In genomic region chrX:72272868-72273267, GRCh38 we compare ENCODE assay signal across 13 cellular contexts. TPM values are rescaled to one million over a fixed set of nuclear protein-coding genes. Genes with fewer than 3 reads are reported as not detected.
DNase-seq lines count a peak whose midpoint lies in the region; ATAC-seq, FAIRE-seq and TF ChIP-seq lines count a peak whose summit lies in the region.
"Had no signal": no experiment of that assay in that cellular context is flagged by ENCODE, and none has a peak within 500 bp of the region (broad histone marks: within the 10 kb centered on the region; RNA-seq: fewer than 3 reads in every experiment).

No MANE protein-coding gene starts in this region.

- peaks cover 45% of the 10 kb centered on the region for H3K36me3 ChIP-seq in left ventricle myocardium inferior

- H3K27ac ChIP-seq in A549 (peak overlapping the region; percentile 9 to 39; a peak in 2 of 6 replicates), left ventricle myocardium inferior (replicated peaks) (no peak overlapping the region)
- H3K27ac ChIP-seq: Peyer's patch, spleen had no signal

- TF ChIP-seq CTCF in A549 (IDR thresholded peaks at IDR 0.05) (no peak), fibroblast of the aortic adventitia (IDR thresholded peaks at IDR 0.05; ENCODE audit: insufficient read depth, low read length) (no peak), left ventricle myocardium inferior (IDR thresholded peaks at IDR 0.05; ENCODE audit: borderline replicate concordance) (no peak)

- intact Hi-C loops in left ventricle myocardium inferior (cut with micrococcal nuclease), result no loop called here

- H3K4me1 ChIP-seq in A549, result peaks cover 70% of the 10 kb centered on the region
- H3K4me1 ChIP-seq in left ventricle myocardium inferior, result peaks cover 22% of the 10 kb centered on the region

- H3K4me3 Mint-ChIP-seq in activated CD4-positive, alpha-beta memory T cell treated with anti-CD3 and anti-CD28 coated beads, Interleukin-2, amount 10 ng/mL, durations not matched to agents 7 days and 5 days, result no peak overlapping the region

- CTCF ChIA-PET in A549 (lab: Yijun Ruan, JAX), result no interaction called here
- CTCF ChIA-PET in activated CD4-positive, alpha-beta memory T cell treated with anti-CD3 and anti-CD28 coated beads, Interleukin-2, amount 10 ng/mL, durations not matched to agents 7 days and 5 days (lab: Charles Lee), result interaction anchor here (1.5 kb wide), 1 partner anchor 28 kb away, joined by 5 read pairs; no protein-coding TSS in a partner anchor

- H3K4me3 ChIP-seq in A549 (no peak overlapping the region; the same call in 2 of the 3 replicates), fibroblast of the aortic adventitia (ENCODE audit: low read depth, low read length) (no peak overlapping the region), left ventricle myocardium inferior (no peak overlapping the region)
- H3K4me3 ChIP-seq: Peyer's patch, spleen had no signal

- TF ChIP-seq EP300 in A549 (IDR thresholded peaks at IDR 0.05), result no peak

- 10% methylated on average over 3 of the region's 3 CpGs for WGBS in A549 (ENCODE audit: missing lambda C conversion rate)

- H3K27me3 ChIP-seq in left ventricle myocardium inferior (ENCODE audit: low read depth), result no peaks in the 10 kb centered on the region
- H3K27me3 ChIP-seq: Peyer's patch had no signal

- H3K4me2 ChIP-seq in A549, result peak overlapping the region; percentile 100

- no peak for TF ChIP-seq RAD21 in A549 (conservative IDR thresholded peaks at IDR 0.05 in 1 of 2, IDR thresholded peaks at IDR 0.05 in 1 of 2)

- TF ChIP-seq POLR2A in A549 (IDR thresholded peaks at IDR 0.05; ENCODE audit: low read length), result no peak

- peak in 1 of 2 experiments; percentile 15; a peak in 2 of 6 replicates for ATAC-seq in A549

- no peaks in the 10 kb centered on the region for H3K27me3 Mint-ChIP-seq in activated CD4-positive, alpha-beta memory T cell treated with anti-CD3 and anti-CD28 coated beads, Interleukin-2, amount 10 ng/mL, durations not matched to agents 7 days and 5 days
- H3K27me3 Mint-ChIP-seq: naive B cell had no signal

- peaks cover 62% of the 10 kb centered on the region for H3K36me3 Mint-ChIP-seq in activated CD4-positive, alpha-beta memory T cell treated with anti-CD3 and anti-CD28 coated beads, Interleukin-2, amount 10 ng/mL, durations not matched to agents 7 days and 5 days (ENCODE audit: low read depth)

- POLR2A ChIA-PET in A549 (lab: Yijun Ruan, JAX), result no interaction called here
- POLR2A ChIA-PET in activated CD4-positive, alpha-beta memory T cell treated with anti-CD3 and anti-CD28 coated beads, Interleukin-2, amount 10 ng/mL, durations not matched to agents 7 days and 5 days (lab: Charles Lee), result no interaction called here

- H3K4me1 Mint-ChIP-seq in activated CD4-positive, alpha-beta memory T cell treated with anti-CD3 and anti-CD28 coated beads, Interleukin-2, amount 10 ng/mL, durations not matched to agents 7 days and 5 days, result peaks cover 60% of the 10 kb centered on the region

- DNase-seq in A549 (ENCODE audit: low read depth in 1 of 2, low spot score in 1 of 2) (peak in 1 of 2 experiments; percentile 32), H4 (ENCODE audit: low spot score) (peak; percentile 33), fibroblast of the aortic adventitia (ENCODE audit: low read depth) (peak; percentile 46), NCI-H2107 (lab: John Stamatoyannopoulos, UW) (no peak), NCI-H526 treated with DMSO at 0.1 percent for 48 hours (lab: John Stamatoyannopoulos, UW) (no peak), left ventricle myocardium inferior (no peak), D341Med (ENCODE audit: low spot score) (no peak)
- no peak for DNase-seq in activated CD4-positive, alpha-beta memory T cell treated with anti-CD3 and anti-CD28 coated beads, Interleukin-2, amount 10 ng/mL, durations not matched to agents 7 days and 5 days
- DNase-seq: naive B cell, NCI-H2029 treated with DMSO at 0.1 percent for 48 hours, spleen had no signal

- FAIRE-seq in A549 (lab: Jason Lieb, UNC), result no peak
- FAIRE-seq: endothelial cell of umbilical vein had no signal

- H3K27ac Mint-ChIP-seq in activated CD4-positive, alpha-beta memory T cell treated with anti-CD3 and anti-CD28 coated beads, Interleukin-2, amount 10 ng/mL, durations not matched to agents 7 days and 5 days, result peak overlapping the region; percentile 63

- H3K9me3 Mint-ChIP-seq in activated CD4-positive, alpha-beta memory T cell treated with anti-CD3 and anti-CD28 coated beads, Interleukin-2, amount 10 ng/mL, durations not matched to agents 7 days and 5 days, result no peaks in the 10 kb centered on the region
- H3K9me3 Mint-ChIP-seq: naive B cell had no signal

- no peaks in the 10 kb centered on the region for H3K9me3 ChIP-seq in A549
- no peaks in the 10 kb centered on the region for H3K9me3 ChIP-seq in left ventricle myocardium inferior (replicated peaks)
- H3K9me3 ChIP-seq: Peyer's patch, spleen had no signal

TF ChIP-seq in A549, 52 proteins besides CTCF, POLR2A, EP300 and RAD21:
- TF ChIP-seq, protein P1, sequence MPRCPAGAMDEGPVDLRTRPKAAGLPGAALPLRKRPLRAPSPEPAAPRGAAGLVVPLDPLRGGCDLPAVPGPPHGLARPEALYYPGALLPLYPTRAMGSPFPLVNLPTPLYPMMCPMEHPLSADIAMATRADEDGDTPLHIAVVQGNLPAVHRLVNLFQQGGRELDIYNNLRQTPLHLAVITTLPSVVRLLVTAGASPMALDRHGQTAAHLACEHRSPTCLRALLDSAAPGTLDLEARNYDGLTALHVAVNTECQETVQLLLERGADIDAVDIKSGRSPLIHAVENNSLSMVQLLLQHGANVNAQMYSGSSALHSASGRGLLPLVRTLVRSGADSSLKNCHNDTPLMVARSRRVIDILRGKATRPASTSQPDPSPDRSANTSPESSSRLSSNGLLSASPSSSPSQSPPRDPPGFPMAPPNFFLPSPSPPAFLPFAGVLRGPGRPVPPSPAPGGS (IDR thresholded peaks at IDR 0.05), result no peak
- TF ChIP-seq FOSL2 (IDR thresholded peaks at IDR 0.05) (no peak), FOSL2 (CRISPR knock-in tag; IDR thresholded peaks at IDR 0.05) (0 out of 2 replicates have a peak, but pooled peaks have one; percentile 15)

RNA-seq across cellular contexts. Expression of gene RPS4X, which starts 4.2 kb away (rescaled TPM):
- polyA plus RNA-seq in A549 (2011; rRNA removed) (1,768 and 2,104 TPM in 2 replicates), A549 (2017; fragmentation: RNase III; extraction: RNeasy Plus Mini Kit Qiagen cat#74134 plus additional on column Dnase treatment) (1,795 to 1,877 TPM (median 1,866 TPM) in 3 replicates)
- polyA plus RNA-seq in A549 (2012; cell fraction: cytosol; rRNA removed), result 1,651 and 1,698 TPM in 2 replicates
- polyA plus RNA-seq in A549 (2012; cell fraction: nucleus; rRNA removed), result 457 and 491 TPM in 2 replicates
- 666 and 802 TPM in 2 replicates for polyA minus RNA-seq in A549 (2011; rRNA and poly(A)+ RNA removed)
- total RNA-seq in H4 (2014; rRNA removed; shearing (Covaris generic)), result 1,565 and 1,610 TPM in 2 replicates
- 100 to 1,000 TPM; 808 to 834 TPM for total RNA-seq in activated CD4-positive, alpha-beta memory T cell treated with anti-CD3 and anti-CD28 coated beads, Interleukin-2, amount 10 ng/mL, durations not matched to agents 7 days and 5 days
- total RNA-seq in fibroblast of the aortic adventitia (ENCODE audit: low replicate concordance) (428 and 1,519 TPM in 2 replicates), left ventricle myocardium inferior (406 TPM)

RNA-seq across cellular contexts. Expression of gene CITED1, which starts 32.8 kb away (rescaled TPM):
- polyA plus RNA-seq in A549 (2011; rRNA removed) (0.43 and 0.61 TPM in 2 replicates), A549 (2017; fragmentation: RNase III; extraction: RNeasy Plus Mini Kit Qiagen cat#74134 plus additional on column Dnase treatment) (0.26 to 0.43 TPM (median 0.30 TPM) in 3 replicates)
- polyA plus RNA-seq in A549 (2012; cell fraction: cytosol; rRNA removed), result 0.65 and 0.79 TPM in 2 replicates
- 0.47 and 0.56 TPM in 2 replicates for polyA plus RNA-seq in A549 (2012; cell fraction: nucleus; rRNA removed)
- 0.97 TPM in 1 of 2 replicates, not detected in the other for polyA minus RNA-seq in A549 (2011; rRNA and poly(A)+ RNA removed)
- 0.33 and 1.1 TPM in 2 replicates for total RNA-seq in H4 (2014; rRNA removed; shearing (Covaris generic))
- not detected for total RNA-seq in activated CD4-positive, alpha-beta memory T cell treated with anti-CD3 and anti-CD28 coated beads, Interleukin-2, amount 10 ng/mL, durations not matched to agents 7 days and 5 days
- total RNA-seq in fibroblast of the aortic adventitia (ENCODE audit: low replicate concordance) (not detected in 2 replicates), left ventricle myocardium inferior (not detected)
- total RNA-seq: endothelial cell of umbilical vein, Peyer's patch had no signal
- polyA plus RNA-seq: endothelial cell of umbilical vein had no signal

RNA-seq across cellular contexts. Expression of gene ERCC6L, which starts 34.0 kb away (rescaled TPM):
- polyA plus RNA-seq in A549 (2011; rRNA removed), result 7.6 and 10.4 TPM in 2 replicates
- polyA plus RNA-seq in A549 (2012; cell fraction: cytosol; rRNA removed), result 3.0 TPM in 2 replicates
- 1.9 and 2.2 TPM in 2 replicates for polyA plus RNA-seq in A549 (2012; cell fraction: nucleus; rRNA removed)
- 12.1 to 14.2 TPM (median 13.5 TPM) in 3 replicates for polyA plus RNA-seq in A549 (2017; fragmentation: RNase III; extraction: RNeasy Plus Mini Kit Qiagen cat#74134 plus additional on column Dnase treatment)
- polyA minus RNA-seq in A549 (2011; rRNA and poly(A)+ RNA removed), result 4.7 and 4.9 TPM in 2 replicates
- total RNA-seq in H4 (2014; rRNA removed; shearing (Covaris generic)), result 8.6 and 13.1 TPM in 2 replicates
- 1 to 10 TPM; 9.0 to 9.5 TPM for total RNA-seq in activated CD4-positive, alpha-beta memory T cell treated with anti-CD3 and anti-CD28 coated beads, Interleukin-2, amount 10 ng/mL, durations not matched to agents 7 days and 5 days
- total RNA-seq in fibroblast of the aortic adventitia (ENCODE audit: low replicate concordance), result 9.9 TPM in 1 of 2 replicates, not detected in the other
- total RNA-seq in left ventricle myocardium inferior, result not detected

Comparison
In these comparisons a context has a peak if more than half of its experiments do, and no peak if none do; other contexts are left out.
1. DNase-seq: peak in H4 (single experiment) and fibroblast of the aortic adventitia (single experiment); none in activated CD4-positive, alpha-beta memory T cell treated with anti-CD3 and anti-CD28 coated beads, Interleukin-2, amount 10 ng/mL, durations not matched to agents 7 days and 5 days (single experiment), NCI-H2107 (single experiment), NCI-H526 treated with DMSO at 0.1 percent for 48 hours (single experiment), left ventricle myocardium inferior (single experiment) and D341Med (single experiment).